Comparison of ENCODE assay signal across 1 cellular context in the genomic region with DNA sequence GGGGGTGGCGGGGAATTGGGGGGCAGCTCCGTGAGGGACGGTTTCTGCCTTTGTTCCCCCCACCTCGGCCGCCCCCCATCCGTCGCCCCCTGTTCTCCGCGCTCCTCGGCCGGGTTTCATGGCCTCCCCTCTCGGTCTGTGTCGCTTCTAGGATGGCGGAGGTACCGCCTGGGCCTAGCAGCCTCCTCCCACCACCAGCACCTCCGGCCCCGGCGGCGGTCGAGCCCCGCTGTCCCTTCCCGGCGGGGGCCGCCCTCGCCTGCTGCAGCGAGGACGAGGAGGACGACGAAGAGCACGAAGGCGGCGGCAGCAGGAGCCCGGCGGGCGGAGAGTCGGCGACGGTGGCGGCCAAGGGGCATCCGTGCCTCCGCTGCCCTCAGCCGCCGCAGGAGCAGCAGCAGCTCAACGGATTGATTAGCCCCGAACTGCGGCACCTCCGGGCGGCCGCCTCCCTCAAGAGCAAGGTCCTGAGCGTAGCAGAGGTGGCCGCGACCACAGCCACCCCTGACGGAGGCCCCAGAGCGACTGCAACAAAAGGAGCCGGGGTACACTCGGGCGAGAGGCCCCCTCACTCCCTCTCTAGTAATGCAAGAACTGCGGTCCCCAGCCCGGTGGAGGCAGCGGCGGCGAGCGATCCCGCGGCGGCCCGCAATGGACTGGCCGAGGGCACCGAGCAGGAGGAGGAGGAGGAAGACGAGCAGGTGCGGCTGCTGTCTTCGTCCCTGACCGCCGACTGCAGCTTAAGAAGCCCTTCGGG.
TF ChIP-seq lines count a peak whose summit lies in the region.

No MANE protein-coding gene starts in this region.

TF ChIP-seq in SK-N-SH, 30 proteins besides CTCF, POLR2A, EP300 and RAD21 (continued from another document):
- TF ChIP-seq ZBTB33 (IDR thresholded peaks at IDR 0.05; ENCODE audit: borderline replicate concordance, low read depth) (no peak), TEAD4 (IDR thresholded peaks at IDR 0.05; ENCODE audit: borderline replicate concordance, insufficient read depth) (no peak)
- TF ChIP-seq, protein P1, sequence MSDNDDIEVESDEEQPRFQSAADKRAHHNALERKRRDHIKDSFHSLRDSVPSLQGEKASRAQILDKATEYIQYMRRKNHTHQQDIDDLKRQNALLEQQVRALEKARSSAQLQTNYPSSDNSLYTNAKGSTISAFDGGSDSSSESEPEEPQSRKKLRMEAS (IDR thresholded peaks at IDR 0.05; ENCODE audit: low read depth): no peak
TF ChIP-seq in SK-N-SH: peak in this region for 0.
